14 cellular contexts compared by ENCODE assay signal in the genomic region with DNA sequence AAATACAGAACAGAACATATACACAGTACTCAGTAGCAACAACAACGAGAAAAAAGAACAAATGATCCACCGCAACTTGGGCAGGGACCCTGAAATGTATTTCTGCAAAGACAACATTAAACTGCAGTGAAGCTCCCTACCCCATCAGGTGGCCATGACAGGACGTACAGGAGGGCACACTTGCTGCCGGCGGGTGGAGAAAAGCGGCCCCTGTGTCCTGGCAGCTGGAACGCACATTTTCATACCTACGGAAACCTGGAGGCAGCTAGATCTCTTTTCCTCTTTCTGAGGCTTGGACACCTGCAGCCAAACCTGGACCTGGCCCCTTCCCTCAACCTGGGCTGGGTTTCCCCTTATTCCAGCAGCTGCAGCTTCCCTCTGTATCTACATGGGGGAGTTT.
"Had no signal": no experiment of that assay in that cellular context is flagged by ENCODE, and none has a peak within 500 bp of the region (broad histone marks: within the 10 kb centered on the region; RNA-seq: fewer than 3 reads in every experiment).

No MANE protein-coding gene starts in this region.

- H3K4me3 ChIP-seq: MG63 had no signal

- H3K27ac ChIP-seq: RWPE1 had no signal

- DNase-seq: KBM-7, MG63, NCI-H1092 treated with DMSO at 0.1 percent for 48 hours, NCI-H1436, NCI-H187, NCI-H2029, NCI-H2081 treated with DMSO at 0.1 percent for 48 hours, NCI-H2171, NCI-H345, NCI-H446 treated with DMSO at 0.1 percent for 48 hours, NCI-H510A treated with DMSO at 0.1 percent for 48 hours, NCI-H69, SHP77 had no signal
